10 cellular contexts compared by ENCODE assay signal in the genomic region with DNA sequence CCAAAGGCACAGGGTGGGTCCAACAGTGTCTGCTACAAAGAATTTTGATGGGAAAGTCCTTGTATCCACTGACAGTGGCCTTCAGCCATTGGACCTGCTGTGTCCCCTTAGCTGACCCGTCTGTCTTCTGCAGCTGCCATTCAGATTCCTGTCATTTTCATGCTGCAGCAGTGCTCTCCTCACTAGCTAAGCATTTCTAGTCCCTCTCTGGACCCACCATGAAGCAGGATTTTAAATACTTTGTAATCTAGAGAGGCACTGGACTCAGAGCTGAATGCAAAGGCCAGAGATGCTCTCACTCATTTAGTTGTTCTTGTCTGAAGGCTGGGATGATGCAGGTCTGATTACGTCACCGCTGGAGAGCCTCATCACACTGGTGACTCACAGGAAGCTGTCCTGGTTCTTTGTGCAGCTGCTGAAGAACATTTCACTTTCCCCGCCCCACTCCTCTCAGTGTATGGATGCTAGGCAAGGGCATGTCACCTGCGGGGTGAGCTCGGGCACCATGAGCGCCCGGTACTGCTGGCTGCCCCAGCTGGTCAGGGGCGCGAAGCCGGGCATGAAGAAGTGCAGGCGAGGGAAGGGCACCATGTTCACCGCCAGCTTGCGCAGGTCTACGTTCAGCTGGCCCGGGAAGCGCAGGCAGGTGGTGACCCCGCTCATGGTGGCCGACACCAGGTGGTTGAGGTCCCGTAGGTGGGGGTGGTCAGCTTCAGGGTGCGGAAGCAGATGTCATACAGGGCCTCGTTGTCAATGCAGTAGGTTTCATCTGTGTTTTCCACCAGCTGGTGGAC. TPM values are rescaled to one million over a fixed set of nuclear protein-coding genes. Genes with fewer than 3 reads are reported as not detected.
DNase-seq lines count a peak whose midpoint lies in the region; ATAC-seq and TF ChIP-seq lines count a peak whose summit lies in the region.
"Had no signal": no experiment of that assay in that cellular context is flagged by ENCODE, and none has a peak within 500 bp of the region (broad histone marks: within the 10 kb centered on the region; RNA-seq: fewer than 3 reads in every experiment).

No MANE protein-coding gene starts in this region.

- H3K9me3 ChIP-seq in ovary, result no peaks in the 10 kb centered on the region

- no peak for TF ChIP-seq POLR2A in ovary (IDR thresholded peaks at IDR 0.05)

- TF ChIP-seq EP300 in ovary (IDR thresholded peaks at IDR 0.05), result no peak

- no peaks in the 10 kb centered on the region for H3K4me1 ChIP-seq in ovary (ENCODE audit: insufficient read depth)

- no peak for TF ChIP-seq CTCF in fibroblast of pulmonary artery (IDR thresholded peaks at IDR 0.05; ENCODE audit: low read length, missing control alignments)
- TF ChIP-seq CTCF in ovary (IDR thresholded peaks at IDR 0.05), result no peak

- H3K27me3 ChIP-seq in ovary, result no peaks in the 10 kb centered on the region

- no peak overlapping the region for H3K27ac ChIP-seq in ovary
- H3K27ac ChIP-seq: VCaP had no signal

- H3K4me3 ChIP-seq in fibroblast of pulmonary artery (replicated peaks; ENCODE audit: low read depth, low read length) (no peak overlapping the region), ovary (no peak overlapping the region)

- no peak for ATAC-seq in HG03108 (IDR thresholded peaks at IDR 0.05; ENCODE audit: unreplicated experiment)

- WGBS in ovary, 3 donors, result 88 to 93% (median 90%) methylated on average over 21 to 22 of the region's 22 CpGs

- no peaks in the 10 kb centered on the region for H3K36me3 ChIP-seq in ovary

- intact Hi-C loops in ovary (cut with DNase I), result no loop called here

- peak; percentile 23 for DNase-seq in stimulated activated naive CD4-positive, alpha-beta T cell treated with Interleukin-2 at 50 U/mL for 16 hours (lab: John Stamatoyannopoulos, UW)
- DNase-seq in stimulated activated naive CD4-positive, alpha-beta T cell (lab: John Stamatoyannopoulos, UW), result no peak
- DNase-seq in T1000 (lab: John Stamatoyannopoulos, UW) (peak; percentile 17), fibroblast of pulmonary artery (ENCODE audit: low read depth) (peak; percentile 96), inferior parietal cortex (ENCODE audit: extremely low spot score) (no peak), ovary (no peak)
- DNase-seq in stimulated activated CD8-positive, alpha-beta memory T cell treated with anti-CD3 and anti-CD28 coated beads, Interleukin-7, amount 100 ng/mL, for 24 hours (ENCODE audit: low read depth), result peak; percentile 14
- DNase-seq: naive B cell had no signal

RNA-seq across cellular contexts. Expression of gene TUBB2A, which starts 19.4 kb away (rescaled TPM):
- 10 to 100 TPM in 6 of 7 donors, 1 to 10 TPM in 1; 9.8 to 32.7 (median 18.0) TPM for total RNA-seq in ovary
- 1 to 10 TPM; 5.7 to 9.3 TPM for polyA plus RNA-seq in ovary

RNA-seq across cellular contexts. Expression of gene TUBB2B, which starts 50.7 kb away (rescaled TPM):
- total RNA-seq in ovary, result 1 to 10 TPM in 5 of 7 donors, under 1 TPM in 2; 0.73 to 3.6 (median 1.7) TPM
- under 1 TPM; 0.67 to 0.81 TPM for polyA plus RNA-seq in ovary

RNA-seq across cellular contexts. Expression of gene BPHL, which starts 58.2 kb away (rescaled TPM):
- total RNA-seq in ovary, result 10 to 100 TPM in 6 of 7 donors, 1 to 10 TPM in 1; 6.1 to 18.0 (median 13.9) TPM
- polyA plus RNA-seq in ovary, result 10 to 100 TPM; 10.4 to 23.7 TPM

Comparison
In these comparisons a context has a peak if more than half of its experiments do, and no peak if none do; other contexts are left out.
1. DNase-seq: peak in stimulated activated naive CD4-positive, alpha-beta T cell treated with Interleukin-2 at 50 U/mL for 16 hours (single experiment), T1000 (single experiment), fibroblast of pulmonary artery (single experiment) and stimulated activated CD8-positive, alpha-beta memory T cell treated with anti-CD3 and anti-CD28 coated beads, Interleukin-7, amount 100 ng/mL, for 24 hours (single experiment); none in stimulated activated naive CD4-positive, alpha-beta T cell (0 of 6), inferior parietal cortex (single experiment) and ovary (0 of 5).